Comparison of ENCODE assay signal across 33 cellular contexts in genomic region chr2:209005371-209005770, GRCh38.
"Had no signal": no experiment of that assay in that cellular context is flagged by ENCODE, and none has a peak within 500 bp of the region (broad histone marks: within the 10 kb centered on the region; RNA-seq: fewer than 3 reads in every experiment).

No MANE protein-coding gene starts in this region.

- ATAC-seq: activated CD4-positive, CD25-positive, alpha-beta regulatory T cell treated with anti-CD3 and anti-CD28 coated beads, Interleukin-2, amount 50 U/mL, for 24 hours; activated CD8-positive, alpha-beta T cell treated with anti-CD3 and anti-CD28 coated beads for 36 hours; activated naive CD8-positive, alpha-beta T cell treated with anti-CD3 and anti-CD28 coated beads, Interleukin-2, amount 50 U/mL, for 24 hours; activated T-cell treated with anti-CD3 and anti-CD28 coated beads, Interleukin-2, amount 50 U/mL, for 4 hours; activated T-helper 17 cell treated with anti-CD3 and anti-CD28 coated beads, Interleukin-2, amount 50 U/mL, for 72 hours; foreskin keratinocyte; gastrocnemius medialis; heart right ventricle; T-helper 17 cell had no signal

- DNase-seq: activated B cell treated with CpG ODN at 0.5 μM for 24 hours; activated CD4-positive, alpha-beta T cell treated with anti-CD3 and anti-CD28 coated beads for 48 hours; activated CD4-positive, alpha-beta T cell treated with anti-CD3 and anti-CD28 coated beads, Interleukin-2, amount 50 U/mL, for 1 hour; activated CD4-positive, alpha-beta T cell treated with anti-CD3 and anti-CD28 coated beads, Interleukin-2, amount 50 U/mL, for 48 hours; activated CD8-positive, alpha-beta memory T cell treated with anti-CD3 and anti-CD28 coated beads for 24 hours; activated CD8-positive, alpha-beta T cell treated with anti-CD3 and anti-CD28 coated beads for 36 hours; activated effector memory CD4-positive, alpha-beta T cell treated with Interleukin-2 at 50 U/mL for 16 hours; activated gamma-delta T cell treated with Interleukin-2 at 50 U/mL for 16 hours; activated naive CD4-positive, alpha-beta T cell treated with anti-CD3 and anti-CD28 coated beads for 36 hours; activated naive CD8-positive, alpha-beta T cell treated with anti-CD3 and anti-CD28 coated beads for 36 hours; activated naive CD8-positive, alpha-beta T cell treated with anti-CD3 and anti-CD28 coated beads, Interleukin-2, amount 50 U/mL, for 24 hours; activated T-cell treated with anti-CD3 and anti-CD28 coated beads, Interleukin-2, amount 50 U/mL, for 4 hours; adrenal gland; amygdala; aorta; central memory CD4-positive, alpha-beta T cell; cerebellar nuclear complex; colonic mucosa; effector memory CD4-positive, alpha-beta T cell; endodermal cell; erythroblast; gastrocnemius medialis; heart right ventricle; T-helper 1 cell; T-helper 17 cell; T1000; WERI-Rb-1 had no signal

- H3K4me3 ChIP-seq: adrenal gland, breast epithelium, cardiac muscle cell, colonic mucosa, esophagus muscularis mucosa, gastrocnemius medialis, heart right ventricle had no signal
